In the genomic region with DNA sequence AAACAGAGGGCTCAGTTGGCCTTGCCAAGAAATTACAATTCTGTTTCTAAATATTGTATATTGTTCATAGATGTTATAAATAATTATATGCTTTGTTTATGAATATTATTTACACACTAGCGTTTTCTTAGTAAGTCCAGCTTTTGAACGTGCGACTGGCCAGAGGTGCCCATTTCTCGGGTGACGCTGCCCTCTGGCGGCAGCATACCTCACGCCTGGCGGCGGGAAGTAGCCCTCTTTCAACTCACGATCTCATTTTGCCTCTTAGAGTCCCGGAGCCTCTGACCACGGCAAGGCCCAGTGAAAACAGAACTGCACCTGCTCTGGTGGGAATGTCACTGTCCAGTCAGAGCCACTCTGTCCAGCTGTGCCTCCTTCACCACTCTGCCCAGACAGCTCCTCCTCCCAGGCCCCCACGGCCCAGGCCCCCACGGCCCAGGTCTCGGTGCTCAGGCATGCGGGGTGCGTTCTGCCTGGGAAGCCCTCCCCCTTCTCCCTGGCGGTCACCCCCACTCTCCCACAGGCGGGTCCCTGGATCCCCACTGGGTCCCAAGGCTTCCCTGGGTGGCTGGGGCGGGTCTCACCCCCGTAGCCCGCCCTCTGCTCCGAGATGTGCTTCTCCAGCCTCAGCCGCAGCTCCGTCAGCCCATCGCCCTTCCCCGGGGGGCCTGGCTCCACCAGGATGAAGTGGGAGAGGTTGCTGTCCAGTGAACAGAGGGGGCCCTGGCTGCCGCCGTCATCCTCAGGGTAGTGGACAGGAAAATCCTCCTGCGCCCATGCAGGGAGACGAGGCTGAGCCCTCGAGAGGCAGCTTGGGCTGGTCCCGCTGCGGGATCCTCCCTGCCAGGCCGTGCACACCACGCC, we compare ENCODE assay signal across 8 cellular contexts. TPM values are rescaled to one million over a fixed set of nuclear protein-coding genes. Genes with fewer than 3 reads are reported as not detected.
DNase-seq lines count a peak whose midpoint lies in the region; ATAC-seq and TF ChIP-seq lines count a peak whose summit lies in the region.

No MANE protein-coding gene starts in this region.

- DNase-seq in LNCaP clone FGC (ENCODE audit: low read depth) (peak; percentile 28), SW480 (ENCODE audit: low spot score) (peak; percentile 71), ascending aorta (ENCODE audit: low spot score in 2 of 2) (peak in 1 of 2 donors; percentile 81), right cardiac atrium (peak; percentile 78 to 94 (median 92)), retina (peak; percentile 86)

- peak; percentile 73 to 75 for ATAC-seq in right cardiac atrium
- ATAC-seq in GM21360 (IDR thresholded peaks at IDR 0.05; ENCODE audit: unreplicated experiment) = no peak
- no peak for ATAC-seq in GM21515 (IDR thresholded peaks at IDR 0.05; ENCODE audit: unreplicated experiment)

- H3K36me3 ChIP-seq in DOHH2 (ENCODE audit: control insufficient read depth, low read length) (no peaks in the 10 kb centered on the region), ascending aorta (no peaks in the 10 kb centered on the region)

- H3K79me2 ChIP-seq in DOHH2 (ENCODE audit: control insufficient read depth, low read length) = no peaks in the 10 kb centered on the region

- H3K4me1 ChIP-seq in DOHH2 (ENCODE audit: control insufficient read depth, low read length) (no peaks in the 10 kb centered on the region), ascending aorta (peaks cover 0 to 3% of the 10 kb centered on the region in 2 donors), right cardiac atrium (ENCODE audit: control insufficient read depth, insufficient read depth, low read length) (no peaks in the 10 kb centered on the region)

- TF ChIP-seq CTCF in DOHH2 (IDR thresholded peaks at IDR 0.05; ENCODE audit: low read depth, low read length, poor library complexity, severe bottlenecking) (peak; percentile 69), LNCaP clone FGC (IDR thresholded peaks at IDR 0.05; ENCODE audit: control insufficient read depth, extremely low read depth, insufficient read depth) (peak; percentile 79), ascending aorta (IDR thresholded peaks at IDR 0.05) (peak; percentile 60 to 74 (median 69))

- H3K27ac ChIP-seq in DOHH2 (ENCODE audit: low read depth, low read length) = no peak overlapping the region
- H3K27ac ChIP-seq in ascending aorta = no peak overlapping the region
- H3K27ac ChIP-seq in right cardiac atrium (ENCODE audit: low read length) = no peak overlapping the region

- H3K9me3 ChIP-seq in DOHH2 (ENCODE audit: control insufficient read depth, insufficient read depth, low read length) = no peaks in the 10 kb centered on the region
- no peaks in the 10 kb centered on the region for H3K9me3 ChIP-seq in ascending aorta
- H3K9me3 ChIP-seq in right cardiac atrium (ENCODE audit: control insufficient read depth, low read length) = no peaks in the 10 kb centered on the region

- H3K4me3 ChIP-seq in DOHH2 (ENCODE audit: low read length) (no peak overlapping the region), LNCaP clone FGC (ENCODE audit: low read depth, low read length) (no peak overlapping the region), ascending aorta (no peak overlapping the region), right cardiac atrium (ENCODE audit: low read length) (no peak overlapping the region)

- WGBS in right cardiac atrium = 52% methylated on average over 36 of the region's 36 CpGs

- H3F3A ChIP-seq in DOHH2 (ENCODE audit: control insufficient read depth, insufficient read depth) = no peaks in the 10 kb centered on the region

- H3K27me3 ChIP-seq in DOHH2 (ENCODE audit: control insufficient read depth, low read length) = no peaks in the 10 kb centered on the region
- no peaks in the 10 kb centered on the region for H3K27me3 ChIP-seq in ascending aorta
- H3K27me3 ChIP-seq in right cardiac atrium (ENCODE audit: control insufficient read depth, insufficient read depth) = no peaks in the 10 kb centered on the region

- no peaks in the 10 kb centered on the region for H3K9me2 ChIP-seq in DOHH2 (replicated peaks; ENCODE audit: control insufficient read depth, low read length)

- intact Hi-C loops in ascending aorta (cut with DNase I) = loop anchor here (1.0 kb wide), 2 partner anchors 115 to 223 kb away; no protein-coding TSS in a partner anchor
- intact Hi-C loops in right cardiac atrium (cut with DNase I) = loop anchor here (2.0 to 10.0 kb wide), 4 partner anchors 115 to 475 kb away; no protein-coding TSS in a partner anchor

- H4K20me1 ChIP-seq in DOHH2 (ENCODE audit: control insufficient read depth, insufficient read depth, low read depth, low read length) = no peaks in the 10 kb centered on the region

- no peak overlapping the region for H3K4me2 ChIP-seq in DOHH2 (ENCODE audit: low read length)

RNA-seq across cellular contexts. Expression of a gene that starts 19.3 kb away (rescaled TPM):
- total RNA-seq in ascending aorta = 183 TPM
- 10 to 100 TPM; 30.5 to 50.4 (median 37.1) TPM for total RNA-seq in right cardiac atrium
- polyA plus RNA-seq in right cardiac atrium = 31.8 TPM

RNA-seq across cellular contexts. Expression of a gene that starts 24.4 kb away (rescaled TPM):
- total RNA-seq in ascending aorta = not detected
- total RNA-seq in right cardiac atrium = not detected
- polyA plus RNA-seq in right cardiac atrium = 0.02 TPM

RNA-seq across cellular contexts. Expression of a gene that starts 24.9 kb away (rescaled TPM):
- 2.3 TPM for total RNA-seq in ascending aorta
- total RNA-seq in right cardiac atrium = 10 to 100 TPM; 36.5 to 46.8 (median 41.0) TPM
- 36.4 TPM for polyA plus RNA-seq in right cardiac atrium

RNA-seq across cellular contexts. Expression of a gene that starts 42.8 kb away (rescaled TPM):
- 801 TPM for total RNA-seq in ascending aorta
- 100 to 1,000 TPM; 677 to 920 (median 748) TPM for total RNA-seq in right cardiac atrium
- polyA plus RNA-seq in right cardiac atrium = 869 TPM

Comparison
In these comparisons a context has a peak if more than half of its experiments do, and no peak if none do; other contexts are left out.
1. ATAC-seq: peak in right cardiac atrium (2 of 2); none in GM21360 (single experiment) and GM21515 (single experiment).
2. RNA of a gene that starts 24.9 kb away (total RNA-seq): 36.5 to 46.8 TPM in right cardiac atrium; 2.3 TPM in ascending aorta (single experiment); every median in the first group is over 10 times any median in the second.
3. Peak in every context shown above with its lines, with median percentiles within 50 percentile points of each other: CTCF ChIP-seq.